ENCODE assay signal across 8 cellular contexts in genomic region chr6:41940759-41941279, GRCh38. TPM values are rescaled to one million over a fixed set of nuclear protein-coding genes. Genes with fewer than 3 reads are reported as not detected.
A peak's percentile ranks its signal among the peaks of the same experiment; 100 is the strongest.
DNase-seq lines count a peak whose midpoint lies in the region; ATAC-seq and TF ChIP-seq lines count a peak whose summit lies in the region.

No MANE protein-coding gene starts in this region.

- H3K4me1 ChIP-seq in lung (ENCODE audit: control insufficient read depth in 2 of 2, insufficient read depth in 2 of 2, low read length in 2 of 2): peaks cover 17 to 27% of the 10 kb centered on the region in 2 donors

- ATAC-seq in lung (ENCODE audit: insufficient read depth, low FRiP score) (peak; percentile 4), GM21423 (IDR thresholded peaks at IDR 0.05; ENCODE audit: unreplicated experiment) (no peak)

- H3K4me3 ChIP-seq in lung: peak overlapping the region; percentile 91

- TF ChIP-seq CTCF in lung (IDR thresholded peaks at IDR 0.05; ENCODE audit: control extremely low read depth, extremely low read depth): no peak

- no peaks in the 10 kb centered on the region for H3K27me3 ChIP-seq in lung (ENCODE audit: control insufficient read depth, insufficient read depth)

- WGBS in lung, 2 donors: 1% methylated on average over 34 to 38 of the region's 38 CpGs

- H3K9me3 ChIP-seq in KOPT-K1 (ENCODE audit: insufficient read depth, low read length, poor library complexity, severe bottlenecking) (no peaks in the 10 kb centered on the region), lung (ENCODE audit: control insufficient read depth in 2 of 2, insufficient read depth in 1 of 2, low read length in 1 of 2) (no peaks in the 10 kb centered on the region)

- H3K36me3 ChIP-seq in KOPT-K1 (ENCODE audit: insufficient read depth, low read length) (peaks cover 51% of the 10 kb centered on the region), lung (ENCODE audit: control insufficient read depth in 2 of 2, insufficient read depth in 2 of 2, low read length in 2 of 2) (peaks cover 0 to 9% of the 10 kb centered on the region in 2 donors)

- H3K27ac ChIP-seq in KOPT-K1 (ENCODE audit: low read depth, low read length, poor library complexity, severe bottlenecking): peak overlapping the region; percentile 97
- H3K27ac ChIP-seq in lung (ENCODE audit: low read depth in 1 of 2, low read length in 1 of 2): peak overlapping the region; percentile 34 to 81

- DNase-seq in NCI-H1105 treated with DMSO at 0.1 percent for 48 hours (lab: John Stamatoyannopoulos, UW): peak; percentile 33
- no peak for DNase-seq in NCI-H1105 (lab: John Stamatoyannopoulos, UW)
- peak; percentile 41 to 49 for DNase-seq in activated CD4-positive, alpha-beta T cell treated with anti-CD3 and anti-CD28 coated beads for 4 hours
- DNase-seq in effector CD4-positive, alpha-beta T cell: peak; percentile 45
- peak; percentile 57 for DNase-seq in lung (ENCODE audit: low spot score)
- peak; percentile 11 to 68 (median 54) for DNase-seq in stimulated activated naive CD4-positive, alpha-beta T cell (lab: John Stamatoyannopoulos, UW)

RNA-seq across cellular contexts. Expression of gene CCND3, which starts 0.8 kb away (rescaled TPM):
- total RNA-seq in lung: 100 to 1,000 TPM; 124 to 192 TPM
- 100 to 1,000 TPM; 120 to 221 TPM for polyA plus RNA-seq in lung

RNA-seq across cellular contexts. Expression of gene BYSL, which starts 19.5 kb away (rescaled TPM):
- total RNA-seq in lung: 10 to 100 TPM in 1 of 2 donors, 1 to 10 TPM in 1; 9.9 to 19.7 TPM
- 10 to 100 TPM in 1 of 2 donors, 1 to 10 TPM in 1; 8.8 to 20.4 TPM for polyA plus RNA-seq in lung

RNA-seq across cellular contexts. Expression of gene MED20, which starts 19.9 kb away (rescaled TPM):
- 10 to 100 TPM; 20.2 to 20.4 TPM for total RNA-seq in lung
- 10 to 100 TPM in 1 of 2 donors, 1 to 10 TPM in 1; 7.0 to 10.1 TPM for polyA plus RNA-seq in lung

RNA-seq across cellular contexts. Expression of gene USP49, which starts 45.6 kb away (rescaled TPM):
- 1 to 10 TPM; 4.9 to 8.6 TPM for total RNA-seq in lung
- 1 to 10 TPM; 1.8 to 2.3 TPM for polyA plus RNA-seq in lung
